1 cellular context compared by ENCODE assay signal in the genomic region with DNA sequence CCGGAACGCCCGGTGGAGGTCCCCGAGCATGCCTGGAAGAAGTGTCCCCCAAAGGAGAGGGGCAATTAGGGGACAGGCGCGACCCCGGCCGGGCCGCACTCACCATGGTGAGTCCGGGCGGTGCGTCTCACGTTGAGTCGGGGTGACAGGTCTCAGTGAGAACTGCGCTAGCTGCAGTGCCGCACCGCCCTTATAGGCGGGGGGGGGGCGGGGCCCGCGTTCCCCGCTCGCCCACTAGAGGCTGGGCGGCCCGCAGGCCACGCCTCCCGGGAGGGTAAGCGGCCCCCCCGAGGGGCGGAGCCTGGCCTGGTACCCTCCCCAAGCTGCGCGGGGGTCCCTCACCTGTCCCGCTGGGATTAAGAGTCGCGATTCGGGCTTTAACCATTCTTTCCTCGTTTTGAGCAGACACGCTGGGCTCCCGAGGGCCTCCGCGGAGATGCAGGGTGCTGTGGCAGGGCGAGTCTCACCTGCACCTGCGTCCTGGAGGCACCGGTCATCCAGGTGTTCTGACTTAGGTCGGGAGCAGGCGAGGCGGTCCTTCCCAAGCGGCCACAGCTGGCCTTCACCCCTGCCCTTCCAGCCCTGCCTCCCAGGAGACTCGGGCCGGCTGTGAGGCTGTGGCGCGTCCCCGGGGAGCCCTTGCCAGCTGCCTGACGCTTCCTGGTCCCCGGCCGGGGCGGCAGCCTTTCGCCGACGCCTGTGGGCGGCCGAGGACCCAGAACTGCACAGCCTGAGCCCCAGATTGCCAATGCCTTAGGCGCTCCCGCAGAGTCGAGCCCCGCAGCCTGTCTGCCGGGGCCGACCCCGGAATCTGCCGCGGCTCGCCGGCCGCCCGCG.
TF ChIP-seq lines count a peak whose summit lies in the region.

A gene (minus strand): TSS at position 166 of the 837 bp plus-strand sequence. CDS start 60 bp downstream, at position 106.

TF ChIP-seq in GM12878, 131 proteins besides CTCF, POLR2A, EP300 and RAD21 (continued from another document):
- TF ChIP-seq, protein P1, sequence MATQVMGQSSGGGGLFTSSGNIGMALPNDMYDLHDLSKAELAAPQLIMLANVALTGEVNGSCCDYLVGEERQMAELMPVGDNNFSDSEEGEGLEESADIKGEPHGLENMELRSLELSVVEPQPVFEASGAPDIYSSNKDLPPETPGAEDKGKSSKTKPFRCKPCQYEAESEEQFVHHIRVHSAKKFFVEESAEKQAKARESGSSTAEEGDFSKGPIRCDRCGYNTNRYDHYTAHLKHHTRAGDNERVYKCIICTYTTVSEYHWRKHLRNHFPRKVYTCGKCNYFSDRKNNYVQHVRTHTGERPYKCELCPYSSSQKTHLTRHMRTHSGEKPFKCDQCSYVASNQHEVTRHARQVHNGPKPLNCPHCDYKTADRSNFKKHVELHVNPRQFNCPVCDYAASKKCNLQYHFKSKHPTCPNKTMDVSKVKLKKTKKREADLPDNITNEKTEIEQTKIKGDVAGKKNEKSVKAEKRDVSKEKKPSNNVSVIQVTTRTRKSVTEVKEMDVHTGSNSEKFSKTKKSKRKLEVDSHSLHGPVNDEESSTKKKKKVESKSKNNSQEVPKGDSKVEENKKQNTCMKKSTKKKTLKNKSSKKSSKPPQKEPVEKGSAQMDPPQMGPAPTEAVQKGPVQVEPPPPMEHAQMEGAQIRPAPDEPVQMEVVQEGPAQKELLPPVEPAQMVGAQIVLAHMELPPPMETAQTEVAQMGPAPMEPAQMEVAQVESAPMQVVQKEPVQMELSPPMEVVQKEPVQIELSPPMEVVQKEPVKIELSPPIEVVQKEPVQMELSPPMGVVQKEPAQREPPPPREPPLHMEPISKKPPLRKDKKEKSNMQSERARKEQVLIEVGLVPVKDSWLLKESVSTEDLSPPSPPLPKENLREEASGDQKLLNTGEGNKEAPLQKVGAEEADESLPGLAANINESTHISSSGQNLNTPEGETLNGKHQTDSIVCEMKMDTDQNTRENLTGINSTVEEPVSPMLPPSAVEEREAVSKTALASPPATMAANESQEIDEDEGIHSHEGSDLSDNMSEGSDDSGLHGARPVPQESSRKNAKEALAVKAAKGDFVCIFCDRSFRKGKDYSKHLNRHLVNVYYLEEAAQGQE (IDR thresholded peaks at IDR 0.05; ENCODE audit: low read depth, low read length) = no peak
- TF ChIP-seq, protein P2, sequence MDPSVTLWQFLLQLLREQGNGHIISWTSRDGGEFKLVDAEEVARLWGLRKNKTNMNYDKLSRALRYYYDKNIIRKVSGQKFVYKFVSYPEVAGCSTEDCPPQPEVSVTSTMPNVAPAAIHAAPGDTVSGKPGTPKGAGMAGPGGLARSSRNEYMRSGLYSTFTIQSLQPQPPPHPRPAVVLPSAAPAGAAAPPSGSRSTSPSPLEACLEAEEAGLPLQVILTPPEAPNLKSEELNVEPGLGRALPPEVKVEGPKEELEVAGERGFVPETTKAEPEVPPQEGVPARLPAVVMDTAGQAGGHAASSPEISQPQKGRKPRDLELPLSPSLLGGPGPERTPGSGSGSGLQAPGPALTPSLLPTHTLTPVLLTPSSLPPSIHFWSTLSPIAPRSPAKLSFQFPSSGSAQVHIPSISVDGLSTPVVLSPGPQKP (IDR thresholded peaks at IDR 0.05; ENCODE audit: low read depth, low read length) = no peak
- TF ChIP-seq DPF2 (IDR thresholded peaks at IDR 0.05) (peak; percentile 53; the same call in 1 of the 2 replicates), FOS (IDR thresholded peaks at IDR 0.05; ENCODE audit: borderline replicate concordance, extremely low read depth, insufficient read length) (no peak), IKZF1 (conservative IDR thresholded peaks at IDR 0.05) (peak; percentile 61), NBN (IDR thresholded peaks at IDR 0.05) (0 out of 2 replicates have a peak, but pooled peaks have one; percentile 34), HDGF (IDR thresholded peaks at IDR 0.05) (peak; percentile 57; the same call in 1 of the 2 replicates), CHD4 (IDR thresholded peaks at IDR 0.05) (no peak), MXI1 (IDR thresholded peaks at IDR 0.05; ENCODE audit: low read depth, low read length) (peak; percentile 80; the same call in 1 of the 2 replicates), SIN3A (IDR thresholded peaks at IDR 0.05; ENCODE audit: low read depth, low read length) (peak; percentile 13; the same call in 1 of the 2 replicates), SUPT20H (IDR thresholded peaks at IDR 0.05; ENCODE audit: borderline replicate concordance, control insufficient read depth, low read depth, low read length) (no peak), POLR2AphosphoS5 (IDR thresholded peaks at IDR 0.05; ENCODE audit: low read length) (peak; percentile 98), SPI1 (IDR thresholded peaks at IDR 0.05; ENCODE audit: borderline replicate concordance, insufficient read depth, low read depth, low read length) (no peak), BHLHE40 (IDR thresholded peaks at IDR 0.05; ENCODE audit: borderline replicate concordance in 1 of 2, low read depth in 2 of 2, low read length in 1 of 2) (0 out of 4 replicates have a peak, but pooled peaks of 1 of the 2 experiments have one; percentile 3), SMAD5 (IDR thresholded peaks at IDR 0.05; ENCODE audit: low read depth) (peak; percentile 77), POLR2AphosphoS2 (IDR thresholded peaks at IDR 0.05; ENCODE audit: low read depth, low read length) (peak; percentile 98), ZNF207 (IDR thresholded peaks at IDR 0.05; ENCODE audit: borderline replicate concordance) (0 out of 2 replicates have a peak, but pooled peaks have one; percentile 16), JUND (IDR thresholded peaks at IDR 0.05; ENCODE audit: low read depth, low read length) (0 out of 2 replicates have a peak, but pooled peaks have one; percentile 10), CBX5 (IDR thresholded peaks at IDR 0.05; ENCODE audit: low read depth) (no peak), TCF3 (IDR thresholded peaks at IDR 0.05; ENCODE audit: borderline replicate concordance, insufficient read depth, low read depth, low read length) (peak; percentile 87), ESRRA (IDR thresholded peaks at IDR 0.05; ENCODE audit: low read length) (peak; percentile 55; the same call in 1 of the 2 replicates), RB1 (IDR thresholded peaks at IDR 0.05; ENCODE audit: borderline replicate concordance) (0 out of 2 replicates have a peak, but pooled peaks have one; percentile 21), KLF5 (IDR thresholded peaks at IDR 0.05; ENCODE audit: partially characterized antibody) (peak; percentile 31), SMAD1 (IDR thresholded peaks at IDR 0.05; ENCODE audit: low read depth, partially characterized antibody) (peak; percentile 64), CREB1 (IDR thresholded peaks at IDR 0.05; ENCODE audit: low read depth) (peak; percentile 31), RUNX3 (IDR thresholded peaks at IDR 0.05; ENCODE audit: low read length) (no peak), BACH1 (IDR thresholded peaks at IDR 0.05; ENCODE audit: borderline replicate concordance) (0 out of 2 replicates have a peak, but pooled peaks have one; percentile 36), CHD1 (IDR thresholded peaks at IDR 0.05; ENCODE audit: low read depth, low read length) (peak; percentile 38; the same call in 1 of the 2 replicates)
- TF ChIP-seq, protein P3, sequence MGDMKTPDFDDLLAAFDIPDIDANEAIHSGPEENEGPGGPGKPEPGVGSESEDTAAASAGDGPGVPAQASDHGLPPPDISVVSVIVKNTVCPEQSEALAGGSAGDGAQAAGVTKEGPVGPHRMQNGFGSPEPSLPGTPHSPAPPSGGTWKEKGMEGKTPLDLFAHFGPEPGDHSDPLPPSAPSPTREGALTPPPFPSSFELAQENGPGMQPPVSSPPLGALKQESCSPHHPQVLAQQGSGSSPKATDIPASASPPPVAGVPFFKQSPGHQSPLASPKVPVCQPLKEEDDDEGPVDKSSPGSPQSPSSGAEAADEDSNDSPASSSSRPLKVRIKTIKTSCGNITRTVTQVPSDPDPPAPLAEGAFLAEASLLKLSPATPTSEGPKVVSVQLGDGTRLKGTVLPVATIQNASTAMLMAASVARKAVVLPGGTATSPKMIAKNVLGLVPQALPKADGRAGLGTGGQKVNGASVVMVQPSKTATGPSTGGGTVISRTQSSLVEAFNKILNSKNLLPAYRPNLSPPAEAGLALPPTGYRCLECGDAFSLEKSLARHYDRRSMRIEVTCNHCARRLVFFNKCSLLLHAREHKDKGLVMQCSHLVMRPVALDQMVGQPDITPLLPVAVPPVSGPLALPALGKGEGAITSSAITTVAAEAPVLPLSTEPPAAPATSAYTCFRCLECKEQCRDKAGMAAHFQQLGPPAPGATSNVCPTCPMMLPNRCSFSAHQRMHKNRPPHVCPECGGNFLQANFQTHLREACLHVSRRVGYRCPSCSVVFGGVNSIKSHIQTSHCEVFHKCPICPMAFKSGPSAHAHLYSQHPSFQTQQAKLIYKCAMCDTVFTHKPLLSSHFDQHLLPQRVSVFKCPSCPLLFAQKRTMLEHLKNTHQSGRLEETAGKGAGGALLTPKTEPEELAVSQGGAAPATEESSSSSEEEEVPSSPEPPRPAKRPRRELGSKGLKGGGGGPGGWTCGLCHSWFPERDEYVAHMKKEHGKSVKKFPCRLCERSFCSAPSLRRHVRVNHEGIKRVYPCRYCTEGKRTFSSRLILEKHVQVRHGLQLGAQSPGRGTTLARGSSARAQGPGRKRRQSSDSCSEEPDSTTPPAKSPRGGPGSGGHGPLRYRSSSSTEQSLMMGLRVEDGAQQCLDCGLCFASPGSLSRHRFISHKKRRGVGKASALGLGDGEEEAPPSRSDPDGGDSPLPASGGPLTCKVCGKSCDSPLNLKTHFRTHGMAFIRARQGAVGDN (IDR thresholded peaks at IDR 0.05) = peak; percentile 80
- TF ChIP-seq, protein P4, sequence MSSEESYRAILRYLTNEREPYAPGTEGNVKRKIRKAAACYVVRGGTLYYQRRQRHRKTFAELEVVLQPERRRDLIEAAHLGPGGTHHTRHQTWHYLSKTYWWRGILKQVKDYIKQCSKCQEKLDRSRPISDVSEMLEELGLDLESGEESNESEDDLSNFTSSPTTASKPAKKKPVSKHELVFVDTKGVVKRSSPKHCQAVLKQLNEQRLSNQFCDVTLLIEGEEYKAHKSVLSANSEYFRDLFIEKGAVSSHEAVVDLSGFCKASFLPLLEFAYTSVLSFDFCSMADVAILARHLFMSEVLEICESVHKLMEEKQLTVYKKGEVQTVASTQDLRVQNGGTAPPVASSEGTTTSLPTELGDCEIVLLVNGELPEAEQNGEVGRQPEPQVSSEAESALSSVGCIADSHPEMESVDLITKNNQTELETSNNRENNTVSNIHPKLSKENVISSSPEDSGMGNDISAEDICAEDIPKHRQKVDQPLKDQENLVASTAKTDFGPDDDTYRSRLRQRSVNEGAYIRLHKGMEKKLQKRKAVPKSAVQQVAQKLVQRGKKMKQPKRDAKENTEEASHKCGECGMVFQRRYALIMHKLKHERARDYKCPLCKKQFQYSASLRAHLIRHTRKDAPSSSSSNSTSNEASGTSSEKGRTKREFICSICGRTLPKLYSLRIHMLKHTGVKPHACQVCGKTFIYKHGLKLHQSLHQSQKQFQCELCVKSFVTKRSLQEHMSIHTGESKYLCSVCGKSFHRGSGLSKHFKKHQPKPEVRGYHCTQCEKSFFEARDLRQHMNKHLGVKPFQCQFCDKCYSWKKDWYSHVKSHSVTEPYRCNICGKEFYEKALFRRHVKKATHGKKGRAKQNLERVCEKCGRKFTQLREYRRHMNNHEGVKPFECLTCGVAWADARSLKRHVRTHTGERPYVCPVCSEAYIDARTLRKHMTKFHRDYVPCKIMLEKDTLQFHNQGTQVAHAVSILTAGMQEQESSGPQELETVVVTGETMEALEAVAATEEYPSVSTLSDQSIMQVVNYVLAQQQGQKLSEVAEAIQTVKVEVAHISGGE (CRISPR knock-in tag; IDR thresholded peaks at IDR 0.05) = no peak
- TF ChIP-seq, protein P5, sequence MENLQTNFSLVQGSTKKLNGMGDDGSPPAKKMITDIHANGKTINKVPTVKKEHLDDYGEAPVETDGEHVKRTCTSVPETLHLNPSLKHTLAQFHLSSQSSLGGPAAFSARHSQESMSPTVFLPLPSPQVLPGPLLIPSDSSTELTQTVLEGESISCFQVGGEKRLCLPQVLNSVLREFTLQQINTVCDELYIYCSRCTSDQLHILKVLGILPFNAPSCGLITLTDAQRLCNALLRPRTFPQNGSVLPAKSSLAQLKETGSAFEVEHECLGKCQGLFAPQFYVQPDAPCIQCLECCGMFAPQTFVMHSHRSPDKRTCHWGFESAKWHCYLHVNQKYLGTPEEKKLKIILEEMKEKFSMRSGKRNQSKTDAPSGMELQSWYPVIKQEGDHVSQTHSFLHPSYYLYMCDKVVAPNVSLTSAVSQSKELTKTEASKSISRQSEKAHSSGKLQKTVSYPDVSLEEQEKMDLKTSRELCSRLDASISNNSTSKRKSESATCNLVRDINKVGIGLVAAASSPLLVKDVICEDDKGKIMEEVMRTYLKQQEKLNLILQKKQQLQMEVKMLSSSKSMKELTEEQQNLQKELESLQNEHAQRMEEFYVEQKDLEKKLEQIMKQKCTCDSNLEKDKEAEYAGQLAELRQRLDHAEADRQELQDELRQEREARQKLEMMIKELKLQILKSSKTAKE (IDR thresholded peaks at IDR 0.05; ENCODE audit: low read depth, poor library complexity, severe bottlenecking) = no peak
